23 cellular contexts compared by ENCODE assay signal in genomic region chr20:58303547-58303946, GRCh38.
"Had no signal": no experiment of that assay in that cellular context is flagged by ENCODE, and none has a peak within 500 bp of the region (broad histone marks: within the 10 kb centered on the region; RNA-seq: fewer than 3 reads in every experiment).

No MANE protein-coding gene starts in this region.

- H3K9me3 Mint-ChIP-seq: activated CD4-positive, alpha-beta T cell treated with anti-CD3 and anti-CD28 coated beads, Interleukin-2, amount 10 ng/mL, durations not matched to agents 7 days and 5 days; dendritic cell treated with granulocyte-macrophage colony-stimulating factor and Interleukin-4, amounts not matched to agents 40 ng/mL and 50 ng/mL, for 4 days; naive B cell; T-helper 2 cell treated with Interferon-gamma antibody and Interleukin-4, amounts not matched to agents 5 μg/mL and 100 μg/mL, for 36 hours; type B pancreatic cell had no signal

- H3K36me3 ChIP-seq: adrenal gland, ovary had no signal

- DNase-seq: activated CD4-positive, alpha-beta T cell treated with anti-CD3 and anti-CD28 coated beads, Interleukin-2, amount 10 ng/mL, durations not matched to agents 7 days and 5 days; activated CD4-positive, CD25-positive, alpha-beta regulatory T cell; activated CD8-positive, alpha-beta memory T cell treated with anti-CD3 and anti-CD28 coated beads, Interleukin-2, amount 50 U/mL, for 4 hours; activated gamma-delta T cell treated with Interleukin-2 at 50 U/mL for 16 hours; activated T-cell treated with anti-CD3 and anti-CD28 coated beads, Interleukin-2, amount 50 U/mL, for 48 hours; adrenal gland; effector CD8-positive, alpha-beta T cell; mesenchymal stem cell; mucosa of descending colon; naive B cell; ovary; psoas muscle; small intestine; stimulated activated CD4-positive, alpha-beta T cell treated with anti-CD3 and anti-CD28 coated beads, Interleukin-15, amount 100 ng/mL, for 24 hours; stimulated activated CD4-positive, alpha-beta T cell treated with anti-CD3 and anti-CD28 coated beads, Interleukin-4, amount 100 ng/mL, for 1 hour; stomach had no signal

- H3K27ac ChIP-seq: adrenal gland, hepatocyte, ovary, psoas muscle, stomach had no signal

- H2AFZ ChIP-seq: hepatocyte had no signal

- H3K9me3 ChIP-seq: adrenal gland, mucosa of descending colon, ovary, psoas muscle, stomach had no signal

- H3K27me3 Mint-ChIP-seq: activated CD4-positive, alpha-beta T cell treated with anti-CD3 and anti-CD28 coated beads, Interleukin-2, amount 10 ng/mL, durations not matched to agents 7 days and 5 days; naive B cell; type B pancreatic cell had no signal

- H3K4me2 ChIP-seq: hepatocyte had no signal

- ATAC-seq: activated naive CD4-positive, alpha-beta T cell treated with anti-CD3 and anti-CD28 coated beads, Interleukin-2, amount 50 U/mL, for 72 hours; mucosa of descending colon; psoas muscle; right cardiac atrium had no signal

- H3K4me3 Mint-ChIP-seq: activated CD4-positive, alpha-beta T cell treated with anti-CD3 and anti-CD28 coated beads, Interleukin-2, amount 10 ng/mL, durations not matched to agents 7 days and 5 days; dendritic cell treated with granulocyte-macrophage colony-stimulating factor and Interleukin-4, amounts not matched to agents 40 ng/mL and 50 ng/mL, for 4 days; naive B cell; T-helper 2 cell treated with Interferon-gamma antibody and Interleukin-4, amounts not matched to agents 5 μg/mL and 100 μg/mL, for 36 hours; type B pancreatic cell had no signal

- H3K27me3 ChIP-seq: adrenal gland, hepatocyte, ovary, stomach had no signal

- FAIRE-seq: bronchial epithelial cell, small intestine had no signal

- H3K4me3 ChIP-seq: adrenal gland, hepatocyte, mucosa of descending colon, ovary, psoas muscle, stomach had no signal

- H3K27ac Mint-ChIP-seq: activated CD4-positive, alpha-beta T cell treated with anti-CD3 and anti-CD28 coated beads, Interleukin-2, amount 10 ng/mL, durations not matched to agents 7 days and 5 days; activated naive CD4-positive, alpha-beta T cell treated with anti-CD3 and anti-CD28 coated beads, Interleukin-2, amount 50 U/mL, for 72 hours; T-helper 2 cell treated with Interferon-gamma antibody and Interleukin-4, amounts not matched to agents 5 μg/mL and 100 μg/mL, for 36 hours; type B pancreatic cell had no signal
